23 cellular contexts compared by ENCODE assay signal in genomic region chr1:49526672-49527071, GRCh38.
DNase-seq lines count a peak whose midpoint lies in the region; ATAC-seq, FAIRE-seq and TF ChIP-seq lines count a peak whose summit lies in the region.
"Had no signal": no experiment of that assay in that cellular context is flagged by ENCODE, and none has a peak within 500 bp of the region (broad histone marks: within the 10 kb centered on the region; RNA-seq: fewer than 3 reads in every experiment).

No MANE protein-coding gene starts in this region.

- intact Hi-C loops in aorta (cut with DNase I): no loop called here

- peak; percentile 75 for FAIRE-seq in islet of Langerhans (lab: Jason Lieb, UNC)
- FAIRE-seq: A549, D721Med, G401.6, GM12891, GM19239 had no signal

- ATAC-seq in SK-N-SH treated with all-trans-retinoic acid at 6 μM for 48 hours: peak; percentile 41; the same call in 2 of the 3 replicates
- no peak for ATAC-seq in aorta (ENCODE audit: low FRiP score)
- ATAC-seq: A549; CD8-positive, alpha-beta T cell had no signal

- no peak for TF ChIP-seq CTCF in right atrium auricular region (IDR thresholded peaks at IDR 0.05)

- 84 to 87% methylated on average over 1 of the region's 1 CpG for WGBS in aorta, 2 donors

- H3K4me1 ChIP-seq in aorta (ENCODE audit: control insufficient read depth in 1 of 2, insufficient read depth in 2 of 2, low read length in 2 of 2): no peaks in the 10 kb centered on the region
- no peaks in the 10 kb centered on the region for H3K4me1 ChIP-seq in right atrium auricular region
- H3K4me1 ChIP-seq: A549; BLaER1 treated with 17β-estradiol and CSF1 and Interleukin-3, amounts not matched to agents 10 nM and 100 nM; Caco-2 had no signal

- DNase-seq in SK-N-DZ (ENCODE audit: low spot score) (peak; percentile 96), putamen (ENCODE audit: low spot score) (peak; percentile 0), NCI-H526 (lab: John Stamatoyannopoulos, UW) (no peak), KG1 (lab: John Stamatoyannopoulos, UW) (no peak), aorta (no peak), right atrium auricular region (ENCODE audit: low spot score) (no peak)
- DNase-seq: AML-193; Caco-2; Calu3; CD4-positive, alpha-beta T cell; CD8-positive, alpha-beta T cell; DMS79 treated with DMSO at 0.1 percent for 48 hours; GF-D8 had no signal

- H3K36me3 ChIP-seq in aorta (ENCODE audit: control insufficient read depth in 1 of 2, insufficient read depth in 2 of 2, low read length in 1 of 2): no peaks in the 10 kb centered on the region
- H3K36me3 ChIP-seq in right atrium auricular region: no peaks in the 10 kb centered on the region
- H3K36me3 ChIP-seq: BLaER1 treated with 17β-estradiol and CSF1 and Interleukin-3, amounts not matched to agents 10 nM and 100 nM had no signal

- H3K27ac ChIP-seq in aorta (ENCODE audit: low read depth in 1 of 2, low read length in 2 of 2) (no peak overlapping the region), right atrium auricular region (no peak overlapping the region)
- H3K27ac ChIP-seq: 22Rv1; A549; BLaER1 treated with 17β-estradiol and CSF1 and Interleukin-3, amounts not matched to agents 10 nM and 100 nM; C4-2B had no signal

- no peak overlapping the region for H3K4me3 ChIP-seq in aorta (ENCODE audit: low read length in 2 of 2)
- H3K4me3 ChIP-seq in right atrium auricular region: no peak overlapping the region
- H3K4me3 ChIP-seq: A549; BLaER1 treated with 17β-estradiol and CSF1 and Interleukin-3, amounts not matched to agents 10 nM and 100 nM had no signal

- H3K27me3 ChIP-seq in aorta (ENCODE audit: control insufficient read depth in 1 of 2, insufficient read depth in 2 of 2, low read length in 1 of 2) (no peaks in the 10 kb centered on the region), right atrium auricular region (no peaks in the 10 kb centered on the region)
- H3K27me3 ChIP-seq: BLaER1 treated with 17β-estradiol and CSF1 and Interleukin-3, amounts not matched to agents 10 nM and 100 nM had no signal

- H3K9me3 ChIP-seq in aorta (ENCODE audit: control insufficient read depth, low read length) (no peaks in the 10 kb centered on the region), right atrium auricular region (no peaks in the 10 kb centered on the region)
- H3K9me3 ChIP-seq: A549; BLaER1 treated with 17β-estradiol and CSF1 and Interleukin-3, amounts not matched to agents 10 nM and 100 nM; Caco-2 had no signal

TF ChIP-seq in SK-N-SH treated with all-trans-retinoic acid at 6 μM for 48 hours, 23 proteins besides CTCF, POLR2A, EP300 and RAD21:
- peak; percentile 73; the same call in 1 of the 2 replicates for TF ChIP-seq ESRRG (CRISPR knock-in tag; IDR thresholded peaks at IDR 0.05)
- peak; percentile 60 for TF ChIP-seq TCF4 (CRISPR knock-in tag; IDR thresholded peaks at IDR 0.05; ENCODE audit: borderline replicate concordance)
- peak; percentile 22; the same call in 1 of the 2 replicates for TF ChIP-seq ZC3H10 (CRISPR knock-in tag; IDR thresholded peaks at IDR 0.05)
- TF ChIP-seq CSRNP3 (CRISPR knock-in tag; IDR thresholded peaks at IDR 0.05): 0 out of 2 replicates have a peak, but pooled peaks have one; percentile 54
- TF ChIP-seq SNAI2 (CRISPR knock-in tag; IDR thresholded peaks at IDR 0.05): no peak
- TF ChIP-seq OSR1 (CRISPR knock-in tag; IDR thresholded peaks at IDR 0.05): no peak
- TF ChIP-seq GLIS3 (CRISPR knock-in tag; IDR thresholded peaks at IDR 0.05): 0 out of 2 replicates have a peak, but pooled peaks have one; percentile 27
- TF ChIP-seq PPARA (CRISPR knock-in tag; IDR thresholded peaks at IDR 0.05; ENCODE audit: borderline replicate concordance): no peak
- peak; percentile 96 for TF ChIP-seq ISL1 (CRISPR knock-in tag; IDR thresholded peaks at IDR 0.05)
TF ChIP-seq in SK-N-SH treated with all-trans-retinoic acid at 6 μM for 48 hours: peak in this region for 6.

Comparison
In these comparisons a context has a peak if more than half of its experiments do, and no peak if none do; other contexts are left out.
1. DNase-seq: peak in SK-N-DZ (single experiment) and putamen (single experiment); none in NCI-H526 (0 of 2), KG1 (single experiment), aorta (0 of 2) and right atrium auricular region (single experiment).